In genomic region chr3:129486057-129487035, GRCh38 we compare ENCODE assay signal across 1 cellular context.
TF ChIP-seq lines count a peak whose summit lies in the region.

No MANE protein-coding gene starts in this region.

TF ChIP-seq in GM23338, 12 proteins besides CTCF, POLR2A, EP300 and RAD21 (continued from another document):
- TF ChIP-seq, protein P1, sequence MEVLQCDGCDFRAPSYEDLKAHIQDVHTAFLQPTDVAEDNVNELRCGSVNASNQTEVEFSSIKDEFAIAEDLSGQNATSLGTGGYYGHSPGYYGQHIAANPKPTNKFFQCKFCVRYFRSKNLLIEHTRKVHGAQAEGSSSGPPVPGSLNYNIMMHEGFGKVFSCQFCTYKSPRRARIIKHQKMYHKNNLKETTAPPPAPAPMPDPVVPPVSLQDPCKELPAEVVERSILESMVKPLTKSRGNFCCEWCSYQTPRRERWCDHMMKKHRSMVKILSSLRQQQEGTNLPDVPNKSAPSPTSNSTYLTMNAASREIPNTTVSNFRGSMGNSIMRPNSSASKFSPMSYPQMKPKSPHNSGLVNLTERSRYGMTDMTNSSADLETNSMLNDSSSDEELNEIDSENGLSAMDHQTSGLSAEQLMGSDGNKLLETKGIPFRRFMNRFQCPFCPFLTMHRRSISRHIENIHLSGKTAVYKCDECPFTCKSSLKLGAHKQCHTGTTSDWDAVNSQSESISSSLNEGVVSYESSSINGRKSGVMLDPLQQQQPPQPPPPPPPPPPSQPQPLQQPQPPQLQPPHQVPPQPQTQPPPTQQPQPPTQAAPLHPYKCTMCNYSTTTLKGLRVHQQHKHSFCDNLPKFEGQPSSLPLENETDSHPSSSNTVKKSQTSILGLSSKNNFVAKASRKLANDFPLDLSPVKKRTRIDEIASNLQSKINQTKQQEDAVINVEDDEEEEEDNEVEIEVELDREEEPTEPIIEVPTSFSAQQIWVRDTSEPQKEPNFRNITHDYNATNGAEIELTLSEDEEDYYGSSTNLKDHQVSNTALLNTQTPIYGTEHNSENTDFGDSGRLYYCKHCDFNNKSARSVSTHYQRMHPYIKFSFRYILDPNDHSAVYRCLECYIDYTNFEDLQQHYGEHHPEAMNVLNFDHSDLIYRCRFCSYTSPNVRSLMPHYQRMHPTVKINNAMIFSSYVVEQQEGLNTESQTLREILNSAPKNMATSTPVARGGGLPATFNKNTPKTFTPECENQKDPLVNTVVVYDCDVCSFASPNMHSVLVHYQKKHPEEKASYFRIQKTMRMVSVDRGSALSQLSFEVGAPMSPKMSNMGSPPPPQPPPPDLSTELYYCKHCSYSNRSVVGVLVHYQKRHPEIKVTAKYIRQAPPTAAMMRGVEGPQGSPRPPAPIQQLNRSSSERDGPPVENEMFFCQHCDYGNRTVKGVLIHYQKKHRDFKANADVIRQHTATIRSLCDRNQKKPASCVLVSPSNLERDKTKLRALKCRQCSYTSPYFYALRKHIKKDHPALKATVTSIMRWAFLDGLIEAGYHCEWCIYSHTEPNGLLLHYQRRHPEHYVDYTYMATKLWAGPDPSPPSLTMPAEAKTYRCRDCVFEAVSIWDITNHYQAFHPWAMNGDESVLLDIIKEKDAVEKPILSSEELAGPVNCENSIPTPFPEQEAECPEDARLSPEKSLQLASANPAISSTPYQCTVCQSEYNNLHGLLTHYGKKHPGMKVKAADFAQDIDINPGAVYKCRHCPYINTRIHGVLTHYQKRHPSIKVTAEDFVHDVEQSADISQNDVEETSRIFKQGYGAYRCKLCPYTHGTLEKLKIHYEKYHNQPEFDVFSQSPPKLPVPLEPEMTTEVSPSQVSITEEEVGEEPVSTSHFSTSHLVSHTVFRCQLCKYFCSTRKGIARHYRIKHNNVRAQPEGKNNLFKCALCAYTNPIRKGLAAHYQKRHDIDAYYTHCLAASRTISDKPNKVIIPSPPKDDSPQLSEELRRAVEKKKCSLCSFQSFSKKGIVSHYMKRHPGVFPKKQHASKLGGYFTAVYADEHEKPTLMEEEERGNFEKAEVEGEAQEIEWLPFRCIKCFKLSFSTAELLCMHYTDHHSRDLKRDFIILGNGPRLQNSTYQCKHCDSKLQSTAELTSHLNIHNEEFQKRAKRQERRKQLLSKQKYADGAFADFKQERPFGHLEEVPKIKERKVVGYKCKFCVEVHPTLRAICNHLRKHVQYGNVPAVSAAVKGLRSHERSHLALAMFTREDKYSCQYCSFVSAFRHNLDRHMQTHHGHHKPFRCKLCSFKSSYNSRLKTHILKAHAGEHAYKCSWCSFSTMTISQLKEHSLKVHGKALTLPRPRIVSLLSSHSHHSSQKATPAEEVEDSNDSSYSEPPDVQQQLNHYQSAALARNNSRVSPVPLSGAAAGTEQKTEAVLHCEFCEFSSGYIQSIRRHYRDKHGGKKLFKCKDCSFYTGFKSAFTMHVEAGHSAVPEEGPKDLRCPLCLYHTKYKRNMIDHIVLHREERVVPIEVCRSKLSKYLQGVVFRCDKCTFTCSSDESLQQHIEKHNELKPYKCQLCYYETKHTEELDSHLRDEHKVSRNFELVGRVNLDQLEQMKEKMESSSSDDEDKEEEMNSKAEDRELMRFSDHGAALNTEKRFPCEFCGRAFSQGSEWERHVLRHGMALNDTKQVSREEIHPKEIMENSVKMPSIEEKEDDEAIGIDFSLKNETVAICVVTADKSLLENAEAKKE (CRISPR knock-in tag; IDR thresholded peaks at IDR 0.05), result no peak
- no peak for TF ChIP-seq EZH2phosphoT487 (IDR thresholded peaks at IDR 0.05; ENCODE audit: unreplicated experiment)
- no peak for TF ChIP-seq EZH2 (IDR thresholded peaks at IDR 0.05; ENCODE audit: low read depth, unreplicated experiment)
- TF ChIP-seq ZNF114 (CRISPR knock-in tag; IDR thresholded peaks at IDR 0.05), result no peak
- no peak for TF ChIP-seq JUNB (IDR thresholded peaks at IDR 0.05; ENCODE audit: unreplicated experiment)
- TF ChIP-seq ZNF331 (CRISPR knock-in tag; IDR thresholded peaks at IDR 0.05; ENCODE audit: low read depth), result no peak
- no peak for TF ChIP-seq NANOG (IDR thresholded peaks at IDR 0.05; ENCODE audit: borderline replicate concordance)
- no peak for TF ChIP-seq POLR2AphosphoS5 (IDR thresholded peaks at IDR 0.05; ENCODE audit: low read depth)
- TF ChIP-seq CREB1 (CRISPR knock-in tag; IDR thresholded peaks at IDR 0.05; ENCODE audit: low read depth), result no peak
- TF ChIP-seq STAT1 (IDR thresholded peaks at IDR 0.05; ENCODE audit: unreplicated experiment), result no peak
